Comparison of ENCODE assay signal across 13 cellular contexts in genomic region chr1:13584876-13585598, GRCh38. TPM values are rescaled to one million over a fixed set of nuclear protein-coding genes. Genes with fewer than 3 reads are reported as not detected.
A peak's percentile ranks its signal among the peaks of the same experiment; 100 is the strongest.
DNase-seq lines count a peak whose midpoint lies in the region; FAIRE-seq and TF ChIP-seq lines count a peak whose summit lies in the region.
"Had no signal": no experiment of that assay in that cellular context is flagged by ENCODE, and none has a peak within 500 bp of the region (broad histone marks: within the 10 kb centered on the region; RNA-seq: fewer than 3 reads in every experiment).

No MANE protein-coding gene starts in this region.

- no peak overlapping the region for H3K23ac ChIP-seq in mesenchymal stem cell (ENCODE audit: low read length in 2 of 2)

- no peak overlapping the region for H2BK5ac ChIP-seq in mesenchymal stem cell (ENCODE audit: low read depth, low read length, poor library complexity, severe bottlenecking)

- no peak overlapping the region for H2BK15ac ChIP-seq in mesenchymal stem cell (ENCODE audit: low read depth, poor library complexity, severe bottlenecking)

- H3K18ac ChIP-seq in mesenchymal stem cell (ENCODE audit: low read depth in 1 of 2, low read length in 2 of 2): no peak overlapping the region

- H2BK12ac ChIP-seq in mesenchymal stem cell (ENCODE audit: low read length in 2 of 2): no peak overlapping the region

- H3K9ac ChIP-seq in HUES6 (ENCODE audit: low read length) (peak overlapping the region; percentile 79), mesenchymal stem cell (ENCODE audit: low read length) (peak overlapping the region; percentile 96)

- WGBS in ectodermal cell, 2 experiments: 27 to 33% methylated on average over 10 to 11 of the region's 11 CpGs
- WGBS in mesenchymal stem cell: 66% methylated on average over 10 of the region's 11 CpGs

- DNase-seq in mesenchymal stem cell: no peak
- peak in 10 of 49 donors; percentile 9 to 71 (median 32) for DNase-seq in substantia nigra (lab: John Stamatoyannopoulos, UW)
- DNase-seq in activated CD4-positive, CD25-positive, alpha-beta regulatory T cell (lab: John Stamatoyannopoulos, UW): no peak
- DNase-seq in NCI-H1092 (lab: John Stamatoyannopoulos, UW): no peak
- no peak for DNase-seq in NCI-H1105 treated with DMSO at 0.1 percent for 48 hours (lab: John Stamatoyannopoulos, UW)
- no peak for DNase-seq in H54 (ENCODE audit: insufficient read length, low spot score)
- DNase-seq: activated CD4-positive, alpha-beta T cell treated with anti-CD3 and anti-CD28 coated beads for 1 hour; CD4-positive, CD25-positive, alpha-beta regulatory T cell; central memory CD4-positive, alpha-beta T cell; NCI-H1105; NCI-H748 treated with DMSO at 0.1 percent for 48 hours had no signal

- H2AFZ ChIP-seq in mesenchymal stem cell (ENCODE audit: low read depth, low read length): no peak overlapping the region

- TF ChIP-seq POLR2A in H54 (IDR thresholded peaks at IDR 0.05; ENCODE audit: low read depth, low read length): no peak

- no peak overlapping the region for H3K14ac ChIP-seq in mesenchymal stem cell (ENCODE audit: low read length in 2 of 2)

- peak overlapping the region; percentile 95 for H3K4me3 ChIP-seq in HUES6 (ENCODE audit: low read depth, low read length)
- peak overlapping the region; percentile 61 for H3K4me3 ChIP-seq in ectodermal cell (ENCODE audit: insufficient read depth, low read depth, low read length)
- peak overlapping the region in 1 of 2 experiments; percentile 88 for H3K4me3 ChIP-seq in mesenchymal stem cell (ENCODE audit: insufficient read depth in 1 of 2, low read depth in 1 of 2, low read length in 2 of 2)

- peaks cover 36% of the 10 kb centered on the region for H3K4me1 ChIP-seq in HUES6 (ENCODE audit: control insufficient read depth, insufficient read depth, low read length)
- peaks cover 20% of the 10 kb centered on the region for H3K4me1 ChIP-seq in ectodermal cell (ENCODE audit: control insufficient read depth, insufficient read depth, low read length)
- H3K4me1 ChIP-seq in mesenchymal stem cell (ENCODE audit: control insufficient read depth, insufficient read depth, low read depth, low read length): peaks cover 6% of the 10 kb centered on the region

- H3K27ac ChIP-seq in HUES6 (ENCODE audit: low read depth, low read length) (peak overlapping the region; percentile 73), ectodermal cell (ENCODE audit: insufficient read depth, low read depth, low read length, poor library complexity, severe bottlenecking) (peak overlapping the region; percentile 78), mesenchymal stem cell (ENCODE audit: low read length, poor library complexity, severe bottlenecking) (no peak overlapping the region), substantia nigra (ENCODE audit: low read depth, low read length, poor library complexity, severe bottlenecking) (peak overlapping the region; percentile 66)

- H3K4ac ChIP-seq in mesenchymal stem cell (ENCODE audit: low read depth in 1 of 2, low read length in 2 of 2): no peak overlapping the region

- no peak for FAIRE-seq in H54 (lab: Jason Lieb, UNC)

- no peak overlapping the region for H4K91ac ChIP-seq in mesenchymal stem cell (ENCODE audit: low read length)

- H4K8ac ChIP-seq in mesenchymal stem cell (ENCODE audit: low read length): no peak overlapping the region

- H3K79me1 ChIP-seq in mesenchymal stem cell (replicated peaks; ENCODE audit: low read length, poor library complexity, severe bottlenecking): no peaks in the 10 kb centered on the region

- peaks cover 12% of the 10 kb centered on the region; the same call in 1 of the 2 replicates for H3K27me3 ChIP-seq in HUES6 (ENCODE audit: control insufficient read depth, insufficient read depth, low read length)
- H3K27me3 ChIP-seq in ectodermal cell (ENCODE audit: control insufficient read depth, insufficient read depth, low read length, poor library complexity, severe bottlenecking): peaks cover 48% of the 10 kb centered on the region
- H3K27me3 ChIP-seq in mesenchymal stem cell (ENCODE audit: control insufficient read depth in 1 of 2, insufficient read depth in 1 of 2, low read length in 2 of 2): peaks cover 18 to 34% of the 10 kb centered on the region in 2 experiments

- H3K4me2 ChIP-seq in mesenchymal stem cell (ENCODE audit: low read length, poor library complexity, severe bottlenecking): no peak overlapping the region

- H3K36me3 ChIP-seq in HUES6 (ENCODE audit: control insufficient read depth, insufficient read depth, low read length) (no peaks in the 10 kb centered on the region), ectodermal cell (ENCODE audit: control insufficient read depth, insufficient read depth, low read length) (no peaks in the 10 kb centered on the region), mesenchymal stem cell (ENCODE audit: control insufficient read depth in 1 of 2, insufficient read depth in 2 of 2, low read depth in 1 of 2, low read length in 2 of 2) (no peaks in the 10 kb centered on the region)

- no peak overlapping the region for H2BK120ac ChIP-seq in mesenchymal stem cell (ENCODE audit: low read depth, low read length)

- H3K9me3 ChIP-seq in HUES6 (ENCODE audit: control insufficient read depth, insufficient read depth, low read depth, low read length) (no peaks in the 10 kb centered on the region), ectodermal cell (ENCODE audit: control insufficient read depth, low read length) (no peaks in the 10 kb centered on the region), mesenchymal stem cell (ENCODE audit: control insufficient read depth, low read length) (no peaks in the 10 kb centered on the region)

- no peak overlapping the region for H2AK5ac ChIP-seq in mesenchymal stem cell (ENCODE audit: low read length, severe bottlenecking)

RNA-seq across cellular contexts. Expression of gene PDPN, which starts 1.4 kb away (rescaled TPM):
- 25.4 TPM for polyA plus RNA-seq in ectodermal cell (2013, experiment 1 of 4)
- polyA plus RNA-seq in ectodermal cell (2013, experiment 2 of 4): 19.3 TPM
- polyA plus RNA-seq in ectodermal cell (2013, experiment 3 of 4): 25.2 TPM
- 24.2 TPM for polyA plus RNA-seq in ectodermal cell (2013, experiment 4 of 4)
- 161 TPM for polyA plus RNA-seq in mesenchymal stem cell (2013, experiment 1 of 2)
- 163 TPM for polyA plus RNA-seq in mesenchymal stem cell (2013, experiment 2 of 2)
- polyA plus RNA-seq: CD4-positive, CD25-positive, alpha-beta regulatory T cell had no signal
